ENCODE assay signal across 24 cellular contexts in genomic region chr14:97432586-97432985, GRCh38.
"Had no signal": no experiment of that assay in that cellular context is flagged by ENCODE, and none has a peak within 500 bp of the region (broad histone marks: within the 10 kb centered on the region; RNA-seq: fewer than 3 reads in every experiment).

No MANE protein-coding gene starts in this region.

- H3K9me3 ChIP-seq: esophagus muscularis mucosa, left lung, lower lobe of right lung, testis, uterus had no signal

- ATAC-seq: foreskin keratinocyte, left lung, lower lobe of right lung, right cardiac atrium had no signal

- H3K27ac Mint-ChIP-seq: activated T-helper 1 cell treated with anti-CD3 and anti-CD28 coated beads, Interleukin-12 subunit alpha, Interleukin-12 subunit beta, Interleukin-2, Interleukin-4 antibody, amounts not matched to agents 30 ng/mL and 10 ng/mL and 1 ng/mL, durations not matched to agents 14 hours and 24 hours and 36 hours; nephron; type B pancreatic cell had no signal

- H3K36me3 Mint-ChIP-seq: type B pancreatic cell had no signal

- H3K9me3 Mint-ChIP-seq: nephron, type B pancreatic cell had no signal

- H3K4me1 ChIP-seq: esophagus muscularis mucosa, foreskin keratinocyte, left lung, lower lobe of right lung, testis, uterus had no signal

- H3K36me3 ChIP-seq: brain microvascular endothelial cell, esophagus muscularis mucosa, left lung, lower lobe of right lung, uterus had no signal

- H3K4me3 ChIP-seq: esophagus muscularis mucosa, left lung, lower lobe of right lung, testis, uterus had no signal

- FAIRE-seq: astrocyte, islet of Langerhans had no signal

- H3K27ac ChIP-seq: brain microvascular endothelial cell, esophagus muscularis mucosa, foreskin keratinocyte, left lung, lower lobe of right lung, testis, uterus, VCaP had no signal

- DNase-seq: activated CD4-positive, alpha-beta T cell treated with anti-CD3 and anti-CD28 coated beads for 4 hours; activated CD4-positive, alpha-beta T cell treated with anti-CD3 and anti-CD28 coated beads, Interleukin-2, amount 50 U/mL, for 4 hours; activated effector memory CD4-positive, alpha-beta T cell treated with anti-CD3 and anti-CD28 coated beads, Interleukin-2, amount 50 U/mL, for 16 hours; activated naive CD4-positive, alpha-beta T cell treated with anti-CD3 and anti-CD28 coated beads, Interleukin-2, amount 50 U/mL, for 16 hours; amniotic stem cell; brain microvascular endothelial cell; foreskin keratinocyte; left lung; lower lobe of right lung; mesenchymal stem cell; posterior cingulate gyrus; right cardiac atrium; stimulated activated CD4-positive, alpha-beta T cell treated with anti-CD3 and anti-CD28 coated beads, Interleukin-15, amount 100 ng/mL, for 24 hours; stimulated activated CD4-positive, alpha-beta T cell treated with anti-CD3 and anti-CD28 coated beads, Interleukin-2, amount 100 ng/mL, for 24 hours; stimulated activated naive CD4-positive, alpha-beta T cell treated with Interleukin-2 at 50 U/mL for 16 hours; testis; uterus had no signal

- H3K27me3 ChIP-seq: brain microvascular endothelial cell, esophagus muscularis mucosa, foreskin keratinocyte, left lung, testis, uterus had no signal

- H3K4me3 Mint-ChIP-seq: activated T-helper 1 cell treated with anti-CD3 and anti-CD28 coated beads, Interleukin-12 subunit alpha, Interleukin-12 subunit beta, Interleukin-2, Interleukin-4 antibody, amounts not matched to agents 30 ng/mL and 10 ng/mL and 1 ng/mL, durations not matched to agents 14 hours and 24 hours and 36 hours; nephron; type B pancreatic cell had no signal
